In genomic region chr3:13016726-13017255, GRCh38 we compare ENCODE assay signal across 9 cellular contexts. TPM values are rescaled to one million over a fixed set of nuclear protein-coding genes. Genes with fewer than 3 reads are reported as not detected.
DNase-seq lines count a peak whose midpoint lies in the region; ATAC-seq and TF ChIP-seq lines count a peak whose summit lies in the region.
"Had no signal": no experiment of that assay in that cellular context is flagged by ENCODE, and none has a peak within 500 bp of the region (broad histone marks: within the 10 kb centered on the region; RNA-seq: fewer than 3 reads in every experiment).

No MANE protein-coding gene starts in this region.

- H3K36me3 ChIP-seq in DND-41 (ENCODE audit: insufficient read depth, low read length) (no peaks in the 10 kb centered on the region), MM.1S (replicated peaks; ENCODE audit: insufficient read depth, low read length) (no peaks in the 10 kb centered on the region), duodenal mucosa (ENCODE audit: control insufficient read depth in 1 of 2, insufficient read depth in 2 of 2, low read length in 2 of 2) (no peaks in the 10 kb centered on the region), sigmoid colon (no peaks in the 10 kb centered on the region)

- no peak for TF ChIP-seq POLR2A in sigmoid colon (IDR thresholded peaks at IDR 0.05)

- H3K9ac ChIP-seq in DND-41 (ENCODE audit: low read depth, low read length) (peak overlapping the region; percentile 83), MM.1S (ENCODE audit: low read length) (peak overlapping the region; percentile 99), duodenal mucosa (ENCODE audit: low read depth in 1 of 2, low read length in 2 of 2) (peak overlapping the region; percentile 34 to 65)

- H3K27me3 ChIP-seq in DND-41 (ENCODE audit: insufficient read depth, low read length, poor library complexity), result no peaks in the 10 kb centered on the region
- H3K27me3 ChIP-seq in MM.1S (replicated peaks; ENCODE audit: insufficient read depth, low read length), result no peaks in the 10 kb centered on the region
- H3K27me3 ChIP-seq in duodenal mucosa (ENCODE audit: control insufficient read depth in 1 of 2, insufficient read depth in 2 of 2, low read length in 2 of 2), result no peaks in the 10 kb centered on the region
- no peaks in the 10 kb centered on the region for H3K27me3 ChIP-seq in sigmoid colon

- H3K27ac ChIP-seq in DND-41 (ENCODE audit: low read length) (peak overlapping the region; percentile 97), MM.1S (ENCODE audit: low read length) (peak overlapping the region; percentile 94), duodenal mucosa (ENCODE audit: low read depth, low read length) (peak overlapping the region; percentile 89), sigmoid colon (peak overlapping the region; percentile 63 to 72 (median 66))

- no peaks in the 10 kb centered on the region for H3K9me3 ChIP-seq in DND-41 (ENCODE audit: insufficient read depth, low read length, severe bottlenecking)
- no peaks in the 10 kb centered on the region for H3K9me3 ChIP-seq in MM.1S (replicated peaks; ENCODE audit: insufficient read depth, low read length)
- no peaks in the 10 kb centered on the region for H3K9me3 ChIP-seq in duodenal mucosa (ENCODE audit: control insufficient read depth in 1 of 2, low read length in 2 of 2)
- no peaks in the 10 kb centered on the region for H3K9me3 ChIP-seq in sigmoid colon

- peak overlapping the region; percentile 70 for H3K4me2 ChIP-seq in DND-41 (ENCODE audit: insufficient read depth, low read length)
- peak overlapping the region; percentile 94 for H3K4me2 ChIP-seq in MM.1S (ENCODE audit: low read depth, low read length)

- peaks cover 64% of the 10 kb centered on the region for H3F3A ChIP-seq in MM.1S (ENCODE audit: insufficient read depth, low read length)

- intact Hi-C loops in sigmoid colon (cut with DNase I), result no loop called here

- H3K79me2 ChIP-seq in DND-41 (ENCODE audit: insufficient read depth, low read length) (0 out of 2 replicates have a peak, but pooled peaks cover 8% of the 10 kb centered on the region), MM.1S (ENCODE audit: low read length) (peaks cover 63% of the 10 kb centered on the region)

- ATAC-seq in DND-41 (ENCODE audit: insufficient read depth, low read depth) (no peak), HG03135 (IDR thresholded peaks at IDR 0.05; ENCODE audit: unreplicated experiment) (no peak)

- H2AFZ ChIP-seq in DND-41 (ENCODE audit: low read depth, low read length) (peak overlapping the region; percentile 61; the same call in 1 of the 2 replicates), MM.1S (ENCODE audit: low read length) (no peak overlapping the region)

- no peak for TF ChIP-seq CTCF in DND-41 (IDR thresholded peaks at IDR 0.05; ENCODE audit: borderline replicate concordance, extremely low read depth, low read length, poor library complexity, severe bottlenecking)
- TF ChIP-seq CTCF in MM.1S (IDR thresholded peaks at IDR 0.05; ENCODE audit: low read length), result no peak
- no peak for TF ChIP-seq CTCF in sigmoid colon (IDR thresholded peaks at IDR 0.05)

- H3K4me3 ChIP-seq in DND-41 (ENCODE audit: low read depth in 1 of 2, low read length in 2 of 2) (peak overlapping the region in 1 of 2 experiments; percentile 52; a peak in 1 of 4 replicates), MM.1S (ENCODE audit: low read length) (peak overlapping the region; percentile 75), duodenal mucosa (ENCODE audit: low read depth in 1 of 2, low read length in 2 of 2) (peak overlapping the region in 1 of 2 donors; percentile 52), sigmoid colon (no peak overlapping the region)

- WGBS in sigmoid colon, 2 donors, result 75 to 77% methylated on average over 9 of the region's 9 CpGs

- no peaks in the 10 kb centered on the region for H3K9me2 ChIP-seq in MM.1S (replicated peaks; ENCODE audit: insufficient read depth, low read length)

- DNase-seq in DND-41 (no peak), MM.1S (peak; percentile 21), sigmoid colon (peak; percentile 34), NCI-H2227 treated with DMSO at 0.1 percent for 48 hours (lab: John Stamatoyannopoulos, UW) (no peak), SHP77 (lab: John Stamatoyannopoulos, UW) (no peak)
- no peak for DNase-seq in effector CD8-positive, alpha-beta T cell (lab: John Stamatoyannopoulos, UW)
- DNase-seq: NCI-H1436 treated with DMSO at 0.1 percent for 48 hours had no signal

- H3K4me1 ChIP-seq in DND-41 (ENCODE audit: insufficient read depth, low read length) (peaks cover 75% of the 10 kb centered on the region), MM.1S (ENCODE audit: low read length) (peaks cover 58% of the 10 kb centered on the region), duodenal mucosa (ENCODE audit: control insufficient read depth in 1 of 2, insufficient read depth in 2 of 2, low read length in 2 of 2) (peaks cover 59 to 66% of the 10 kb centered on the region in 2 donors), sigmoid colon (peaks cover 0 to 37% (median 20%) of the 10 kb centered on the region in 4 donors)

- no peak for TF ChIP-seq EP300 in sigmoid colon (IDR thresholded peaks at IDR 0.05)

- H4K20me1 ChIP-seq in DND-41 (ENCODE audit: insufficient read depth, low read length) (no peaks in the 10 kb centered on the region), MM.1S (ENCODE audit: insufficient read depth, low read length) (no peaks in the 10 kb centered on the region)

RNA-seq across cellular contexts. Expression of gene IQSEC1, which starts 56.4 kb away (rescaled TPM):
- total RNA-seq in sigmoid colon, result 10 to 100 TPM; 23.9 to 39.1 (median 26.2) TPM
- 10 to 100 TPM in 1 of 3 donors, 1 to 10 TPM in 2; 2.5 to 20.7 (median 4.2) TPM for polyA plus RNA-seq in sigmoid colon

Comparison
In these comparisons a context has a peak if more than half of its experiments do, and no peak if none do; other contexts are left out.
1. DNase-seq: peak in MM.1S (single experiment) and sigmoid colon (single experiment); none in DND-41 (single experiment), NCI-H2227 treated with DMSO at 0.1 percent for 48 hours (single experiment), SHP77 (0 of 2) and effector CD8-positive, alpha-beta T cell (single experiment).
2. Peak in every context shown above with its lines, with median percentiles within 50 percentile points of each other: H3K27ac ChIP-seq and H3K9ac ChIP-seq.